18 cellular contexts compared by ENCODE assay signal in genomic region chr5:57054671-57055070, GRCh38.
DNase-seq lines count a peak whose midpoint lies in the region; ATAC-seq and FAIRE-seq lines count a peak whose summit lies in the region.
"Had no signal": no experiment of that assay in that cellular context is flagged by ENCODE, and none has a peak within 500 bp of the region (broad histone marks: within the 10 kb centered on the region; RNA-seq: fewer than 3 reads in every experiment).

No MANE protein-coding gene starts in this region.

- no peaks in the 10 kb centered on the region for H3K36me3 ChIP-seq in small intestine (ENCODE audit: control insufficient read depth in 2 of 2, insufficient read depth in 2 of 2, low read length in 2 of 2)
- no peaks in the 10 kb centered on the region for H3K36me3 ChIP-seq in effector memory CD4-positive, alpha-beta T cell (ENCODE audit: control insufficient read depth, insufficient read depth, low read length)
- H3K36me3 ChIP-seq: BE2C, HAP-1 had no signal

- peak overlapping the region; percentile 81 to 90 for H3K27ac ChIP-seq in small intestine (ENCODE audit: low read depth in 1 of 2, low read length in 1 of 2)
- no peak overlapping the region for H3K27ac ChIP-seq in effector memory CD4-positive, alpha-beta T cell (ENCODE audit: insufficient read depth, low read length, poor library complexity, severe bottlenecking)
- H3K27ac ChIP-seq: GM23248 had no signal

- intact Hi-C loops in left colon (cut with DNase I, micrococcal nuclease): no loop called here

- H3K27me3 ChIP-seq in small intestine (ENCODE audit: control insufficient read depth in 2 of 2, insufficient read depth in 2 of 2, low read length in 2 of 2): no peaks in the 10 kb centered on the region
- H3K27me3 ChIP-seq in effector memory CD4-positive, alpha-beta T cell (replicated peaks; ENCODE audit: control insufficient read depth, insufficient read depth, low read length, poor library complexity, severe bottlenecking): no peaks in the 10 kb centered on the region
- H3K27me3 ChIP-seq: BE2C had no signal

- peaks cover 0 to 7% of the 10 kb centered on the region in 2 donors for H3K4me1 ChIP-seq in small intestine (ENCODE audit: control insufficient read depth in 2 of 2, insufficient read depth in 1 of 2, low read depth in 1 of 2, low read length in 1 of 2)
- H3K4me1 ChIP-seq in effector memory CD4-positive, alpha-beta T cell (ENCODE audit: control insufficient read depth, insufficient read depth, low read length, poor library complexity, severe bottlenecking): no peaks in the 10 kb centered on the region
- H3K4me1 ChIP-seq: BE2C, HAP-1 had no signal

- FAIRE-seq in small intestine (lab: Jason Lieb, UNC): no peak
- FAIRE-seq: A204.1, D721Med, G401.6, GM12892, GM18507 had no signal

- 11 to 65% (median 53%) methylated on average over 1 of the region's 1 CpG for WGBS in small intestine, 3 donors

- no peak overlapping the region for H3K4me3 ChIP-seq in small intestine (ENCODE audit: low read depth in 1 of 2, low read length in 2 of 2)
- no peak overlapping the region for H3K4me3 ChIP-seq in effector memory CD4-positive, alpha-beta T cell (ENCODE audit: insufficient read depth, low read depth, low read length, poor library complexity, severe bottlenecking)
- H3K4me3 ChIP-seq: GM23248, HAP-1 had no signal

- no peaks in the 10 kb centered on the region for H3K9me3 ChIP-seq in small intestine (ENCODE audit: control insufficient read depth, low read depth)
- H3K9me3 ChIP-seq in effector memory CD4-positive, alpha-beta T cell (ENCODE audit: control insufficient read depth, low read length): no peaks in the 10 kb centered on the region
- H3K9me3 ChIP-seq: BE2C, Caco-2, HAP-1 had no signal

- ATAC-seq in left colon: peak; percentile 87
- ATAC-seq in HG02840 (IDR thresholded peaks at IDR 0.05; ENCODE audit: low FRiP score, unreplicated experiment): no peak

- DNase-seq in SW480 (ENCODE audit: low spot score): peak; percentile 33
- peak; percentile 64 to 68 for DNase-seq in left colon
- DNase-seq in small intestine: peak; percentile 97
- no peak for DNase-seq in effector memory CD4-positive, alpha-beta T cell
- no peak for DNase-seq in OCI-M2 (lab: John Stamatoyannopoulos, UW; ENCODE audit: unreplicated experiment)
- DNase-seq: ACHN; BE2C; C1 segment of cervical spinal cord; Caco-2; CD4-positive, CD25-positive, alpha-beta regulatory T cell; GM23248 had no signal

Comparison
In these comparisons a context has a peak if more than half of its experiments do, and no peak if none do; other contexts are left out.
1. DNase-seq: peak in SW480 (single experiment), left colon (2 of 2) and small intestine (single experiment); none in effector memory CD4-positive, alpha-beta T cell (0 of 3) and OCI-M2 (single experiment).